In the genomic region with DNA sequence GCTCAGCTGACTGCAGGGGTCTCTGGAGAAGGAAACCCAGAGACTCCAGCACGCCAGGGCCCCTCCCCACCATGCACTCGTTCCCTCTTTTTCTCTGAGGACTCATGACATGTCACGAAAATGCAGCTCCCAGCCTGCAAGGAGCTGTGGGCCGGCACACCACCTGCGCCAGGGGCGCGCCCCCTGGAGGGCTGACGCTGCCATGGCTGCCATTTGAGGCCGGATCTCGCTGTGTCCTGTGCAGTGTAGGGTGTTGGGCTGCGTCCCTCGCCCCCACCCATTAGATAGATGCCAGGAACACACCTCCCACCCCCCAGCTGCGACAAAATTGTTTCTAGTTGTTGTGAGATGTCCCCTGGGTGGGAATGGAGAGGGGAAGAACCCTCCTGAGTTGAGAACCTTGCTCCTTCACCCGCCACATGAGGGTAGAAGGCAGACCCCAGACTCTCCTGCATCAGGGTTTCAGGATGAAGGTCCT, we compare ENCODE assay signal across 8 cellular contexts. TPM values are rescaled to one million over a fixed set of nuclear protein-coding genes. Genes with fewer than 3 reads are reported as not detected.
DNase-seq lines count a peak whose midpoint lies in the region; TF ChIP-seq lines count a peak whose summit lies in the region.

No MANE protein-coding gene starts in this region.

- 22% methylated on average over 14 of the region's 14 CpGs for WGBS in prostate gland

- intact Hi-C loops in A673 (cut with micrococcal nuclease; ENCODE audit: unreplicated experiment) (loop anchor here (2.0 kb wide), 1 partner anchor 64 kb away; no protein-coding TSS in a partner anchor), prostate gland (cut with DNase I) (loop anchor here (2.0 to 10.0 kb wide), 2 partner anchors 64 to 132 kb away; no protein-coding TSS in a partner anchor), vagina (cut with DNase I) (loop anchor here (5.0 kb wide), 2 partner anchors 49 to 64 kb away; a partner anchor contains a TSS)

- H3K4me1 ChIP-seq in A673 (ENCODE audit: insufficient read depth, low read length, poor library complexity, severe bottlenecking) (peaks cover 8% of the 10 kb centered on the region), prostate gland (replicated peaks) (peaks cover 18% of the 10 kb centered on the region), vagina (peaks cover 55% of the 10 kb centered on the region)

- H3K27ac ChIP-seq in A673 (ENCODE audit: low read depth, low read length, poor library complexity, severe bottlenecking) = no peak overlapping the region
- H3K27ac ChIP-seq in prostate gland = peak overlapping the region in 1 of 2 donors; percentile 23
- no peak overlapping the region for H3K27ac ChIP-seq in vagina

- POLR2A ChIA-PET in A673 (lab: Charles Lee; ENCODE audit: low non-redundant PET) = no interaction called here

- H3K9me3 ChIP-seq in A673 (ENCODE audit: low read depth, low read length, poor library complexity, severe bottlenecking) (no peaks in the 10 kb centered on the region), prostate gland (no peaks in the 10 kb centered on the region), vagina (no peaks in the 10 kb centered on the region)

- H3K4me1 Mint-ChIP-seq in glutamatergic neuron (ENCODE audit: low read depth, unreplicated experiment) = peaks cover 14% of the 10 kb centered on the region

- in situ Hi-C loops in GM18951 (cut with MboI; ENCODE audit: low sequenced_read_pairs, unreplicated experiment) = no loop called here

- H3K4me3 Mint-ChIP-seq in glutamatergic neuron (ENCODE audit: unreplicated experiment) = no peak overlapping the region

- no peak overlapping the region for H3K27ac Mint-ChIP-seq in glutamatergic neuron (ENCODE audit: unreplicated experiment)

- no peaks in the 10 kb centered on the region for H3K36me3 Mint-ChIP-seq in glutamatergic neuron (ENCODE audit: unreplicated experiment)

- peak; percentile 97 for TF ChIP-seq CTCF in A673 (conservative IDR thresholded peaks at IDR 0.05; ENCODE audit: low read depth, low read length)
- TF ChIP-seq CTCF in glutamatergic neuron (IDR thresholded peaks at IDR 0.05; ENCODE audit: partially characterized antibody, unreplicated experiment) = peak; percentile 94
- TF ChIP-seq CTCF in prostate gland (IDR thresholded peaks at IDR 0.05) = peak; percentile 56 to 93 (median 79)
- TF ChIP-seq CTCF in vagina (IDR thresholded peaks at IDR 0.05) = peak; percentile 66 to 95 (median 70)

- H3K27me3 ChIP-seq in A673 (replicated peaks; ENCODE audit: insufficient read depth, low read depth, low read length, poor library complexity) = no peaks in the 10 kb centered on the region
- no peaks in the 10 kb centered on the region for H3K27me3 ChIP-seq in prostate gland (replicated peaks; ENCODE audit: insufficient read depth)
- H3K27me3 ChIP-seq in vagina = no peaks in the 10 kb centered on the region

- TF ChIP-seq POLR2A in GM18951 (IDR thresholded peaks at IDR 0.05; ENCODE audit: extremely low read depth, insufficient read depth, insufficient read length) (peak; percentile 39), prostate gland (IDR thresholded peaks at IDR 0.05) (no peak), vagina (IDR thresholded peaks at IDR 0.05) (no peak)

- H3K36me3 ChIP-seq in A673 (ENCODE audit: insufficient read depth, low read length, poor library complexity, severe bottlenecking) (peaks cover 52% of the 10 kb centered on the region), prostate gland (peaks cover 0 to 5% of the 10 kb centered on the region in 2 donors), vagina (no peaks in the 10 kb centered on the region)

- H3K27me3 Mint-ChIP-seq in glutamatergic neuron (ENCODE audit: unreplicated experiment) = no peaks in the 10 kb centered on the region

- no TSS peak for BruUV-seq in A673 (replicated peaks; lab: Mats Ljungman, UMichigan)

- peaks cover 3% of the 10 kb centered on the region for H3K9me3 Mint-ChIP-seq in glutamatergic neuron (ENCODE audit: unreplicated experiment)

- CTCF ChIA-PET in A673 (lab: Charles Lee) = interaction anchor here (0.6 to 1.4 kb wide), 7 partner anchors 10 to 245 kb away, joined by 3 to 8 read pairs (median 3); a partner anchor contains a TSS

- H3K4me3 ChIP-seq in A673 (ENCODE audit: low read depth, low read length, poor library complexity, severe bottlenecking) (no peak overlapping the region), prostate gland (no peak overlapping the region), vagina (no peak overlapping the region)

- peak; percentile 75 for DNase-seq in A673 (ENCODE audit: low spot score)
- peak; percentile 67 for DNase-seq in activated T-helper 9 cell treated with anti-CD3 and anti-CD28 coated beads, Interleukin-2, amount 50 U/mL, for 16 hours (ENCODE audit: low read depth)
- peak; percentile 82 for DNase-seq in glutamatergic neuron
- peak; percentile 73 for DNase-seq in prostate gland (ENCODE audit: low spot score)
- DNase-seq in vagina (ENCODE audit: extremely low spot score in 2 of 2) = no peak
- DNase-seq in NCI-H226 = no peak

TF ChIP-seq in PFSK-1, 5 proteins besides CTCF, POLR2A, EP300 and RAD21:
- no peak for TF ChIP-seq TAF1 (IDR thresholded peaks at IDR 0.05; ENCODE audit: borderline replicate concordance, insufficient read depth, low read length)
- TF ChIP-seq, protein P1, sequence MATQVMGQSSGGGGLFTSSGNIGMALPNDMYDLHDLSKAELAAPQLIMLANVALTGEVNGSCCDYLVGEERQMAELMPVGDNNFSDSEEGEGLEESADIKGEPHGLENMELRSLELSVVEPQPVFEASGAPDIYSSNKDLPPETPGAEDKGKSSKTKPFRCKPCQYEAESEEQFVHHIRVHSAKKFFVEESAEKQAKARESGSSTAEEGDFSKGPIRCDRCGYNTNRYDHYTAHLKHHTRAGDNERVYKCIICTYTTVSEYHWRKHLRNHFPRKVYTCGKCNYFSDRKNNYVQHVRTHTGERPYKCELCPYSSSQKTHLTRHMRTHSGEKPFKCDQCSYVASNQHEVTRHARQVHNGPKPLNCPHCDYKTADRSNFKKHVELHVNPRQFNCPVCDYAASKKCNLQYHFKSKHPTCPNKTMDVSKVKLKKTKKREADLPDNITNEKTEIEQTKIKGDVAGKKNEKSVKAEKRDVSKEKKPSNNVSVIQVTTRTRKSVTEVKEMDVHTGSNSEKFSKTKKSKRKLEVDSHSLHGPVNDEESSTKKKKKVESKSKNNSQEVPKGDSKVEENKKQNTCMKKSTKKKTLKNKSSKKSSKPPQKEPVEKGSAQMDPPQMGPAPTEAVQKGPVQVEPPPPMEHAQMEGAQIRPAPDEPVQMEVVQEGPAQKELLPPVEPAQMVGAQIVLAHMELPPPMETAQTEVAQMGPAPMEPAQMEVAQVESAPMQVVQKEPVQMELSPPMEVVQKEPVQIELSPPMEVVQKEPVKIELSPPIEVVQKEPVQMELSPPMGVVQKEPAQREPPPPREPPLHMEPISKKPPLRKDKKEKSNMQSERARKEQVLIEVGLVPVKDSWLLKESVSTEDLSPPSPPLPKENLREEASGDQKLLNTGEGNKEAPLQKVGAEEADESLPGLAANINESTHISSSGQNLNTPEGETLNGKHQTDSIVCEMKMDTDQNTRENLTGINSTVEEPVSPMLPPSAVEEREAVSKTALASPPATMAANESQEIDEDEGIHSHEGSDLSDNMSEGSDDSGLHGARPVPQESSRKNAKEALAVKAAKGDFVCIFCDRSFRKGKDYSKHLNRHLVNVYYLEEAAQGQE (IDR thresholded peaks at IDR 0.05; ENCODE audit: insufficient read depth in 1 of 2, low read depth in 2 of 2, low read length in 2 of 2) = no peak
- TF ChIP-seq FOXP2 (optimal IDR thresholded peaks at IDR 0.05; ENCODE audit: borderline replicate concordance, extremely low read depth, extremely low read length, insufficient read depth) = peak; percentile 73
- no peak for TF ChIP-seq SIN3A (IDR thresholded peaks at IDR 0.05; ENCODE audit: borderline replicate concordance, insufficient read depth, low read length)
- no peak for TF ChIP-seq POLR2AphosphoS5 (IDR thresholded peaks at IDR 0.05; ENCODE audit: low read depth, low read length)

RNA-seq across cellular contexts. Expression of a gene that starts 8.2 kb away (rescaled TPM):
- total RNA-seq in A673 (2021) = 55.3 and 59.7 TPM in 2 replicates
- 88.3 TPM for polyA plus RNA-seq in PFSK-1 (2012; ENCODE audit: insufficient read length, low read depth)
- total RNA-seq in glutamatergic neuron (ENCODE audit: unreplicated experiment) = 3.2 TPM
- 100 to 1,000 TPM; 133 to 284 TPM for total RNA-seq in prostate gland
- 82.3 TPM for total RNA-seq in vagina

RNA-seq across cellular contexts. Expression of a gene that starts 10.3 kb away (rescaled TPM):
- total RNA-seq in A673 (2021) (133 and 136 TPM in 2 replicates), glutamatergic neuron (ENCODE audit: unreplicated experiment) (2.5 TPM), prostate gland (10 to 100 TPM; 10.8 to 11.2 TPM), vagina (3.7 TPM)
- polyA plus RNA-seq in PFSK-1 (2012; ENCODE audit: insufficient read length, low read depth) = 74.2 TPM

RNA-seq across cellular contexts. Expression of a gene that starts 10.6 kb away (rescaled TPM):
- total RNA-seq in A673 (2021) = 64.1 and 65.0 TPM in 2 replicates
- 29.8 TPM for polyA plus RNA-seq in PFSK-1 (2012; ENCODE audit: insufficient read length, low read depth)
- 29.9 TPM for total RNA-seq in glutamatergic neuron (ENCODE audit: unreplicated experiment)
- total RNA-seq in prostate gland = 100 to 1,000 TPM; 116 to 122 TPM
- 47.6 TPM for total RNA-seq in vagina

RNA-seq across cellular contexts. Expression of a gene that starts 30.4 kb away (rescaled TPM):
- total RNA-seq in A673 (2021) = not detected in 2 replicates
- polyA plus RNA-seq in PFSK-1 (2012; ENCODE audit: insufficient read length, low read depth) = not detected
- total RNA-seq in glutamatergic neuron (ENCODE audit: unreplicated experiment) = not detected
- total RNA-seq in prostate gland = not detected
- total RNA-seq in vagina = not detected

RNA-seq across cellular contexts. Expression of a gene that starts 37.5 kb away (rescaled TPM):
- 158 and 160 TPM in 2 replicates for total RNA-seq in A673 (2021)
- 45.1 TPM for polyA plus RNA-seq in PFSK-1 (2012; ENCODE audit: insufficient read length, low read depth)
- total RNA-seq in glutamatergic neuron (ENCODE audit: unreplicated experiment) = 14.5 TPM
- 1 to 10 TPM; 4.6 to 7.0 TPM for total RNA-seq in prostate gland
- total RNA-seq in vagina = 3.4 TPM

Comparison
In these comparisons a context has a peak if more than half of its experiments do, and no peak if none do; other contexts are left out.
1. DNase-seq: peak in A673 (single experiment), activated T-helper 9 cell treated with anti-CD3 and anti-CD28 coated beads, Interleukin-2, amount 50 U/mL, for 16 hours (single experiment), glutamatergic neuron (single experiment) and prostate gland (single experiment); none in vagina (0 of 2) and NCI-H226 (single experiment).
2. RNA of a gene that starts 8.2 kb away (total RNA-seq): 133 to 284 TPM in prostate gland, 82.3 TPM in vagina (single experiment) and 55.3 to 59.7 TPM in A673; 3.2 TPM in glutamatergic neuron (single experiment); every median in the first group is over 10 times any median in the second.
3. RNA of a gene that starts 10.3 kb away (total RNA-seq): 133 to 136 TPM in A673; 10.8 to 11.2 TPM in prostate gland, 3.7 TPM in vagina (single experiment) and 2.5 TPM in glutamatergic neuron (single experiment); every median in the first group is over 10 times any median in the second.
4. Peak in every context shown above with its lines, with median percentiles within 50 percentile points of each other: CTCF ChIP-seq.